ENCODE assay signal across 8 cellular contexts in genomic region chr1:179954494-179955317, GRCh38. TPM values are rescaled to one million over a fixed set of nuclear protein-coding genes. Genes with fewer than 3 reads are reported as not detected.
A peak's percentile ranks its signal among the peaks of the same experiment; 100 is the strongest.
DNase-seq lines count a peak whose midpoint lies in the region; ATAC-seq and FAIRE-seq lines count a peak whose summit lies in the region.

CEP350 (plus strand) TSS chr1:179954810; CDS start chr1:179986182, 31,372 bp downstream.

- FAIRE-seq in RCC 7860 (lab: Jason Lieb, UNC) = peak; percentile 73

- no peaks in the 10 kb centered on the region for H3K27me3 Mint-ChIP-seq in activated T-cell treated with anti-CD3 and anti-CD28 coated beads, Interleukin-2, amount 50 U/mL, for 72 hours (ENCODE audit: low read depth)

- peak within 1 kb of the TSS; percentile 83 for H3K27ac ChIP-seq in KOPT-K1 (ENCODE audit: low read depth, low read length, poor library complexity, severe bottlenecking)
- H3K27ac ChIP-seq in muscle layer of colon (ENCODE audit: low read depth, low read length) = peak within 1 kb of the TSS; percentile 97

- H3K36me3 ChIP-seq in KOPT-K1 (ENCODE audit: insufficient read depth, low read length) (no peaks in the 10 kb centered on the region), muscle layer of colon (ENCODE audit: insufficient read depth, low read length) (no peaks in the 10 kb centered on the region)

- H3K4me3 Mint-ChIP-seq in activated T-cell treated with anti-CD3 and anti-CD28 coated beads, Interleukin-2, amount 50 U/mL, for 72 hours = peak within 1 kb of the TSS; percentile 90

- peak within 1 kb of the TSS; percentile 66 for H3K9ac ChIP-seq in muscle layer of colon (ENCODE audit: low read length)

- ATAC-seq in GM21786 (IDR thresholded peaks at IDR 0.05; ENCODE audit: unreplicated experiment) (peak; percentile 87), esophagus mucosa (peak; percentile 99)
- peak; percentile 92 to 93 for ATAC-seq in activated T-cell treated with anti-CD3 and anti-CD28 coated beads, Interleukin-2, amount 50 U/mL, for 72 hours (replicated peaks in 1 of 2)

- no peaks in the 10 kb centered on the region for H3K36me3 Mint-ChIP-seq in activated T-cell treated with anti-CD3 and anti-CD28 coated beads, Interleukin-2, amount 50 U/mL, for 72 hours (ENCODE audit: insufficient read depth in 2 of 2)

- H3K9me3 ChIP-seq in KOPT-K1 (ENCODE audit: insufficient read depth, low read length, poor library complexity, severe bottlenecking) (no peaks in the 10 kb centered on the region), muscle layer of colon (ENCODE audit: low read length) (no peaks in the 10 kb centered on the region)

- H3K27ac Mint-ChIP-seq in activated T-cell treated with anti-CD3 and anti-CD28 coated beads, Interleukin-2, amount 50 U/mL, for 72 hours = peak within 1 kb of the TSS; percentile 86

- DNase-seq in DMS79 (lab: John Stamatoyannopoulos, UW) = peak; percentile 99
- peak; percentile 95 for DNase-seq in RCC 7860 (ENCODE audit: low spot score)
- peak; percentile 97 to 99 for DNase-seq in activated T-cell treated with anti-CD3 and anti-CD28 coated beads, Interleukin-2, amount 50 U/mL, for 72 hours
- peak; percentile 90 for DNase-seq in stimulated activated CD8-positive, alpha-beta memory T cell treated with anti-CD3 and anti-CD28 coated beads, Interleukin-7, amount 100 ng/mL, for 24 hours (ENCODE audit: low read depth)

- H3K4me3 ChIP-seq in muscle layer of colon (ENCODE audit: low read depth in 1 of 2, low read length in 2 of 2) = peak within 1 kb of the TSS; percentile 78 to 80

- peaks cover 21% of the 10 kb centered on the region for H3K4me1 ChIP-seq in muscle layer of colon (ENCODE audit: insufficient read depth, low read length)

- peaks cover 0 to 1% of the 10 kb centered on the region in 2 donors for H3K9me3 Mint-ChIP-seq in activated T-cell treated with anti-CD3 and anti-CD28 coated beads, Interleukin-2, amount 50 U/mL, for 72 hours

- H3K27me3 ChIP-seq in muscle layer of colon (ENCODE audit: control insufficient read depth in 1 of 2, insufficient read depth in 2 of 2, low read length in 2 of 2) = no peaks in the 10 kb centered on the region

- peaks cover 58% of the 10 kb centered on the region for H3K4me1 Mint-ChIP-seq in activated T-cell treated with anti-CD3 and anti-CD28 coated beads, Interleukin-2, amount 50 U/mL, for 72 hours (ENCODE audit: low read depth)

RNA-seq across cellular contexts. Expression of gene CEP350, which starts in this region (rescaled TPM):
- 10 to 100 TPM; 60.6 to 63.7 TPM for total RNA-seq in activated T-cell treated with anti-CD3 and anti-CD28 coated beads, Interleukin-2, amount 50 U/mL, for 72 hours
- total RNA-seq in esophagus mucosa = 35.1 TPM

Comparison
In these comparisons a context has a peak if more than half of its experiments do, and no peak if none do; other contexts are left out.
1. Peak in every context shown above with its lines: DNase-seq, ATAC-seq, H3K4me3 ChIP-seq and H3K27ac ChIP-seq.